In genomic region chr2:102504833-102505232, GRCh38 we compare ENCODE assay signal across 29 cellular contexts. TPM values are rescaled to one million over a fixed set of nuclear protein-coding genes. Genes with fewer than 3 reads are reported as not detected.
"Had no signal": no experiment of that assay in that cellular context is flagged by ENCODE, and none has a peak within 500 bp of the region (broad histone marks: within the 10 kb centered on the region; RNA-seq: fewer than 3 reads in every experiment).

No MANE protein-coding gene starts in this region.

- H3K4me1 Mint-ChIP-seq: nephron progenitor cell had no signal

- H3K4me3 ChIP-seq: body of pancreas, cardiac muscle cell, coronary artery, dorsolateral prefrontal cortex, heart left ventricle, left lung, lower lobe of right lung, upper lobe of right lung had no signal

- H3K36me3 ChIP-seq: cardiac muscle cell, heart left ventricle, left lung, lower lobe of right lung, neutrophil, upper lobe of right lung had no signal

- H3K27ac ChIP-seq: body of pancreas, cardiac muscle cell, coronary artery, dorsolateral prefrontal cortex, heart left ventricle, left lung, lower lobe of right lung, neutrophil, upper lobe of right lung, VCaP had no signal

- ATAC-seq: activated naive CD4-positive, alpha-beta T cell treated with anti-CD3 and anti-CD28 coated beads, Interleukin-2, amount 50 U/mL, for 72 hours; activated T-cell treated with anti-CD3 and anti-CD28 coated beads, Interleukin-2, amount 50 U/mL, for 72 hours; body of pancreas; heart left ventricle; left lung; lower lobe of right lung; upper lobe of right lung had no signal

- H3K27me3 ChIP-seq: body of pancreas, cardiac muscle cell, left lung, neutrophil, upper lobe of right lung had no signal

- DNase-seq: activated CD4-positive, alpha-beta T cell treated with anti-CD3 and anti-CD28 coated beads for 4 hours; activated CD4-positive, alpha-beta T cell treated with anti-CD3 and anti-CD28 coated beads, Interleukin-2, amount 50 U/mL, for 4 hours; activated naive CD4-positive, alpha-beta T cell; activated T-cell treated with anti-CD3 and anti-CD28 coated beads for 4 hours; activated T-cell treated with anti-CD3 and anti-CD28 coated beads, Interleukin-2, amount 50 U/mL, for 72 hours; cerebellar nuclear complex; dorsolateral prefrontal cortex; effector memory CD4-positive, alpha-beta T cell; erythroblast; foreskin fibroblast; kidney glomerular epithelial cell; left lung; mesendoderm; naive B cell; nephron progenitor cell; stimulated activated CD4-positive, alpha-beta T cell treated with anti-CD3 and anti-CD28 coated beads, Interleukin-2, amount 100 ng/mL, for 48 hours; stimulated activated naive CD4-positive, alpha-beta T cell treated with Interleukin-2 at 50 U/mL for 16 hours; upper lobe of right lung had no signal

- H3K27ac Mint-ChIP-seq: activated naive CD4-positive, alpha-beta T cell treated with anti-CD3 and anti-CD28 coated beads, Interleukin-2, amount 50 U/mL, for 72 hours; activated T-cell treated with anti-CD3 and anti-CD28 coated beads, Interleukin-2, amount 50 U/mL, for 72 hours; naive B cell; nephron progenitor cell had no signal

- H3K4me3 Mint-ChIP-seq: activated T-cell treated with anti-CD3 and anti-CD28 coated beads, Interleukin-2, amount 50 U/mL, for 72 hours; naive B cell; nephron progenitor cell had no signal

- H3K4me1 ChIP-seq: body of pancreas, lower lobe of right lung, upper lobe of right lung had no signal

- H3K9me3 ChIP-seq: body of pancreas, left lung, lower lobe of right lung, neutrophil, upper lobe of right lung had no signal

RNA-seq across cellular contexts. Expression of gene SLC9A4, which starts 31.8 kb away (rescaled TPM):
- total RNA-seq: cardiac muscle cell, heart left ventricle, left lung, lower lobe of right lung, osteocyte, subcutaneous adipose tissue, upper lobe of right lung had no signal
- polyA plus RNA-seq: aorta, heart left ventricle had no signal
